ENCODE assay signal across 8 cellular contexts in genomic region chr7:618539-619355, GRCh38.
DNase-seq lines count a peak whose midpoint lies in the region; ATAC-seq and TF ChIP-seq lines count a peak whose summit lies in the region.

No MANE protein-coding gene starts in this region.

- TF ChIP-seq CTCF in left ventricle myocardium inferior (IDR thresholded peaks at IDR 0.05; ENCODE audit: borderline replicate concordance) (no peak), right lobe of liver (IDR thresholded peaks at IDR 0.05) (no peak), upper lobe of right lung (IDR thresholded peaks at IDR 0.05) (no peak), gastroesophageal sphincter (IDR thresholded peaks at IDR 0.05) (no peak)

- H3K36me3 Mint-ChIP-seq in activated T-cell treated with anti-CD3 and anti-CD28 coated beads, Interleukin-2, amount 50 U/mL, for 24 hours (ENCODE audit: low read depth): peaks cover 59% of the 10 kb centered on the region

- no peaks in the 10 kb centered on the region for H3K4me1 ChIP-seq in left ventricle myocardium inferior
- no peaks in the 10 kb centered on the region for H3K4me1 ChIP-seq in right lobe of liver
- peaks cover 15% of the 10 kb centered on the region for H3K4me1 ChIP-seq in upper lobe of right lung
- no peaks in the 10 kb centered on the region for H3K4me1 ChIP-seq in gastroesophageal sphincter

- H3K4me3 ChIP-seq in left ventricle myocardium inferior (no peak overlapping the region), right lobe of liver (no peak overlapping the region), upper lobe of right lung (no peak overlapping the region), gastroesophageal sphincter (no peak overlapping the region)

- peaks cover 10% of the 10 kb centered on the region for H3K36me3 ChIP-seq in left ventricle myocardium inferior
- no peaks in the 10 kb centered on the region for H3K36me3 ChIP-seq in right lobe of liver
- no peaks in the 10 kb centered on the region for H3K36me3 ChIP-seq in upper lobe of right lung
- H3K36me3 ChIP-seq in gastroesophageal sphincter: no peaks in the 10 kb centered on the region

- H3K27me3 ChIP-seq in left ventricle myocardium inferior (ENCODE audit: low read depth) (no peaks in the 10 kb centered on the region), right lobe of liver (no peaks in the 10 kb centered on the region), upper lobe of right lung (no peaks in the 10 kb centered on the region), gastroesophageal sphincter (no peaks in the 10 kb centered on the region)

- H3K27ac Mint-ChIP-seq in activated T-cell treated with anti-CD3 and anti-CD28 coated beads, Interleukin-2, amount 50 U/mL, for 24 hours: peak overlapping the region; percentile 96

- ATAC-seq in Right ventricle myocardium inferior: no peak
- peak; percentile 44 to 67 (median 54) for ATAC-seq in right lobe of liver
- ATAC-seq in upper lobe of right lung: peak; percentile 54
- no peak for ATAC-seq in gastroesophageal sphincter
- no peak for ATAC-seq in GM21619 (IDR thresholded peaks at IDR 0.05; ENCODE audit: unreplicated experiment)

- no peak overlapping the region for H3K27ac ChIP-seq in left ventricle myocardium inferior (replicated peaks)
- H3K27ac ChIP-seq in right lobe of liver: no peak overlapping the region
- H3K27ac ChIP-seq in upper lobe of right lung: peak overlapping the region; percentile 73
- H3K27ac ChIP-seq in gastroesophageal sphincter: no peak overlapping the region

- DNase-seq in Right ventricle myocardium inferior (ENCODE audit: missing footprints): peak; percentile 68
- no peak for DNase-seq in left ventricle myocardium inferior
- peak; percentile 64 for DNase-seq in activated T-cell treated with anti-CD3 and anti-CD28 coated beads, Interleukin-2, amount 50 U/mL, for 24 hours
- DNase-seq in right lobe of liver: no peak
- peak; percentile 54 for DNase-seq in upper lobe of right lung
- DNase-seq in HPDE6-E6E7 (ENCODE audit: extremely low spot score): no peak

- intact Hi-C loops in Right ventricle myocardium inferior (cut with DNase I): no loop called here
- intact Hi-C loops in left ventricle myocardium inferior (cut with micrococcal nuclease): no loop called here
- intact Hi-C loops in right lobe of liver (cut with DNase I): no loop called here
- intact Hi-C loops in upper lobe of right lung (cut with DNase I): no loop called here

- no peak for TF ChIP-seq EP300 in gastroesophageal sphincter (IDR thresholded peaks at IDR 0.05)

- H3K9me3 ChIP-seq in left ventricle myocardium inferior (replicated peaks) (peaks cover 21% of the 10 kb centered on the region), right lobe of liver (peaks cover 0 to 9% (median 0%) of the 10 kb centered on the region in 4 donors), upper lobe of right lung (peaks cover 9% of the 10 kb centered on the region), gastroesophageal sphincter (peaks cover 0 to 12% (median 0%) of the 10 kb centered on the region in 3 donors)

- TF ChIP-seq POLR2A in right lobe of liver (IDR thresholded peaks at IDR 0.05): no peak
- TF ChIP-seq POLR2A in gastroesophageal sphincter (IDR thresholded peaks at IDR 0.05): no peak

- no peaks in the 10 kb centered on the region for H3K27me3 Mint-ChIP-seq in activated T-cell treated with anti-CD3 and anti-CD28 coated beads, Interleukin-2, amount 50 U/mL, for 24 hours

- 46% methylated on average over 11 of the region's 14 CpGs for WGBS in right lobe of liver (ENCODE audit: insufficient coverage, low coverage, low lambda C conversion rate, missing lambda C conversion rate)
- WGBS in gastroesophageal sphincter (ENCODE audit: low coverage in 1 of 2), 2 donors: 77 to 81% methylated on average over 5 to 11 of the region's 14 CpGs

- H3K4me1 Mint-ChIP-seq in activated T-cell treated with anti-CD3 and anti-CD28 coated beads, Interleukin-2, amount 50 U/mL, for 24 hours (ENCODE audit: low read depth): peaks cover 60% of the 10 kb centered on the region

- peaks cover 30% of the 10 kb centered on the region for H3K9me3 Mint-ChIP-seq in activated T-cell treated with anti-CD3 and anti-CD28 coated beads, Interleukin-2, amount 50 U/mL, for 24 hours

- H3K4me3 Mint-ChIP-seq in activated T-cell treated with anti-CD3 and anti-CD28 coated beads, Interleukin-2, amount 50 U/mL, for 24 hours: peak overlapping the region; percentile 75

Comparison
In these comparisons a context has a peak if more than half of its experiments do, and no peak if none do; other contexts are left out.
1. DNase-seq: peak in Right ventricle myocardium inferior (single experiment), activated T-cell treated with anti-CD3 and anti-CD28 coated beads, Interleukin-2, amount 50 U/mL, for 24 hours (single experiment) and upper lobe of right lung (single experiment); none in left ventricle myocardium inferior (single experiment), right lobe of liver (0 of 3) and HPDE6-E6E7 (single experiment).
2. ATAC-seq: peak in right lobe of liver (4 of 4) and upper lobe of right lung (single experiment); none in Right ventricle myocardium inferior (single experiment), gastroesophageal sphincter (single experiment) and GM21619 (single experiment).